In the genomic region with DNA sequence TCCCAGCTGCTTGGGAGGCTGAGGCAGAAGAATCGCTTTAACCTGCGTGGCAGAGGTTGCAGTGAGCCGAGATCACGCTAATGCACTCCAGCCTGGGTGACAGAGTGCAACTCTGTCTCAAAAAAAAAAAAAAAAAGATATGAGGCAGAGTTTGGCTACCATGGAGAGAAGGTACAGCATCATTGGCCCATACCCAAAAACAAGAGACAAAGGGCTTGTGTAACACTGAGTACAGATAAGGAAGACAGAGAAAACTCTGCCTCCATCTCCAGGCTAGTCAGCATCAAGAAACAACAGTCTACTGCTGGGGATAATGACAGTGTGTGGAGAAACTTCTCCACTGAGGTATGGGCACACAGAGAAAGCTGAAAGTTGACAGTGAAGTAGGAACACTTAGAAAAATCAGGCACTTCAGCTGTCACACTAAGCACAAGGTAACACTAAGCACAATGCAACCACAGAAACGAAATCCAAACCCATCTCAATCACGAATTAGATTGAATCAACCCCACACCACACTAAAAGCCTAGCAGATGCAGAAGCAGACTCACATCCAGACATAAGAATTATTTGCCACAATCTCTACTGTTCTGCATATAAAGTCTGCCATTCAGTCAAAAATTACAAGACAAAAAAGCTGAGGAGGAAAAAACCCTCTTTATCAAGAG, we compare ENCODE assay signal across 1 cellular context.
TF ChIP-seq lines count a peak whose summit lies in the region.

No MANE protein-coding gene starts in this region.

TF ChIP-seq in WTC11, 78 proteins besides CTCF, POLR2A, EP300 and RAD21 (continued from another document):
- TF ChIP-seq, protein P1, sequence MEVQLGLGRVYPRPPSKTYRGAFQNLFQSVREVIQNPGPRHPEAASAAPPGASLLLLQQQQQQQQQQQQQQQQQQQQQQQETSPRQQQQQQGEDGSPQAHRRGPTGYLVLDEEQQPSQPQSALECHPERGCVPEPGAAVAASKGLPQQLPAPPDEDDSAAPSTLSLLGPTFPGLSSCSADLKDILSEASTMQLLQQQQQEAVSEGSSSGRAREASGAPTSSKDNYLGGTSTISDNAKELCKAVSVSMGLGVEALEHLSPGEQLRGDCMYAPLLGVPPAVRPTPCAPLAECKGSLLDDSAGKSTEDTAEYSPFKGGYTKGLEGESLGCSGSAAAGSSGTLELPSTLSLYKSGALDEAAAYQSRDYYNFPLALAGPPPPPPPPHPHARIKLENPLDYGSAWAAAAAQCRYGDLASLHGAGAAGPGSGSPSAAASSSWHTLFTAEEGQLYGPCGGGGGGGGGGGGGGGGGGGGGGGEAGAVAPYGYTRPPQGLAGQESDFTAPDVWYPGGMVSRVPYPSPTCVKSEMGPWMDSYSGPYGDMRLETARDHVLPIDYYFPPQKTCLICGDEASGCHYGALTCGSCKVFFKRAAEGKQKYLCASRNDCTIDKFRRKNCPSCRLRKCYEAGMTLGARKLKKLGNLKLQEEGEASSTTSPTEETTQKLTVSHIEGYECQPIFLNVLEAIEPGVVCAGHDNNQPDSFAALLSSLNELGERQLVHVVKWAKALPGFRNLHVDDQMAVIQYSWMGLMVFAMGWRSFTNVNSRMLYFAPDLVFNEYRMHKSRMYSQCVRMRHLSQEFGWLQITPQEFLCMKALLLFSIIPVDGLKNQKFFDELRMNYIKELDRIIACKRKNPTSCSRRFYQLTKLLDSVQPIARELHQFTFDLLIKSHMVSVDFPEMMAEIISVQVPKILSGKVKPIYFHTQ (CRISPR knock-in tag; IDR thresholded peaks at IDR 0.05): no peak
